In the genomic region with DNA sequence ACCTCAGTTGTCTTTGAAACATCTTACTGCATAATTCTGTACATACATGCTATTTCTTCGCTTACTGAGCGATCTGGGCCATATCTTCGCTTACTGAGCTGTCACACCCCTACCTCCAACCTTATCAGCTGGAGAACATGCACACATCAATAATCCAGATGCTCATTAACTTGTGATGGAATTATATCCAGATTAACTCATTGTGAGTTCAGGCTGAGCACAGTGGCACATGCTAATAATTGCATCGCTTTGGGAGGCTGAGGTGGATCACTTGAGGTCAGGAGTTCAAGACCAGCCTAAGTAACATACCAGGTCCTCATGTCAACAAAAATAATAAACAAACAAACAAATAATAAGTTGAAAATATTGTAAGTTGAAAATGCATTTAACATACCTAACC, we compare ENCODE assay signal across 1 cellular context.
TF ChIP-seq lines count a peak whose summit lies in the region.

No MANE protein-coding gene starts in this region.

TF ChIP-seq in K562, 482 proteins besides CTCF, POLR2A, EP300 and RAD21 (continued from another document and continues in another):
- TF ChIP-seq, protein P1, sequence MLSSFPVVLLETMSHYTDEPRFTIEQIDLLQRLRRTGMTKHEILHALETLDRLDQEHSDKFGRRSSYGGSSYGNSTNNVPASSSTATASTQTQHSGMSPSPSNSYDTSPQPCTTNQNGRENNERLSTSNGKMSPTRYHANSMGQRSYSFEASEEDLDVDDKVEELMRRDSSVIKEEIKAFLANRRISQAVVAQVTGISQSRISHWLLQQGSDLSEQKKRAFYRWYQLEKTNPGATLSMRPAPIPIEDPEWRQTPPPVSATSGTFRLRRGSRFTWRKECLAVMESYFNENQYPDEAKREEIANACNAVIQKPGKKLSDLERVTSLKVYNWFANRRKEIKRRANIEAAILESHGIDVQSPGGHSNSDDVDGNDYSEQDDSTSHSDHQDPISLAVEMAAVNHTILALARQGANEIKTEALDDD (IDR thresholded peaks at IDR 0.05) = no peak
- TF ChIP-seq BRD9 (IDR thresholded peaks at IDR 0.05; ENCODE audit: low read depth, partially characterized antibody) (no peak), YBX1 (IDR thresholded peaks at IDR 0.05) (no peak), SP1 (CRISPR knock-in tag; IDR thresholded peaks at IDR 0.05) (no peak), CBX2 (IDR thresholded peaks at IDR 0.05; ENCODE audit: insufficient read depth, low read length, poor library complexity, severe bottlenecking) (no peak), PTTG1 (tag; IDR thresholded peaks at IDR 0.05; ENCODE audit: low read depth) (no peak), HMGN3 (IDR thresholded peaks at IDR 0.05; ENCODE audit: borderline replicate concordance, extremely low read depth, insufficient read length, low read depth, low read length) (no peak), CBX8 (IDR thresholded peaks at IDR 0.05; ENCODE audit: borderline replicate concordance, extremely low read depth, low read depth, low read length, poor library complexity, severe bottlenecking) (no peak), NFRKB (IDR thresholded peaks at IDR 0.05; ENCODE audit: low read depth) (no peak), ZNF507 (tag; conservative IDR thresholded peaks at IDR 0.05) (no peak), ZNF239 (CRISPR knock-in tag; IDR thresholded peaks at IDR 0.05) (no peak), HNRNPLL (IDR thresholded peaks at IDR 0.05; ENCODE audit: low read depth, low read length, poor library complexity, severe bottlenecking) (no peak), ZNF75A (CRISPR knock-in tag; IDR thresholded peaks at IDR 0.05) (no peak), SIX5 (IDR thresholded peaks at IDR 0.05; ENCODE audit: borderline replicate concordance in 1 of 2, insufficient read depth in 1 of 2, low read depth in 1 of 2, low read length in 2 of 2) (no peak), ZZZ3 (IDR thresholded peaks at IDR 0.05) (no peak), SMARCB1 (IDR thresholded peaks at IDR 0.05; ENCODE audit: insufficient read length, low read depth) (no peak), ZNF263 (CRISPR knock-in tag; IDR thresholded peaks at IDR 0.05; ENCODE audit: borderline replicate concordance) (no peak), ESRRB (CRISPR knock-in tag; IDR thresholded peaks at IDR 0.05; ENCODE audit: borderline replicate concordance) (no peak), ZNF785 (CRISPR knock-in tag; IDR thresholded peaks at IDR 0.05) (no peak), ZBED1 (IDR thresholded peaks at IDR 0.05) (no peak)
- TF ChIP-seq, protein P2, sequence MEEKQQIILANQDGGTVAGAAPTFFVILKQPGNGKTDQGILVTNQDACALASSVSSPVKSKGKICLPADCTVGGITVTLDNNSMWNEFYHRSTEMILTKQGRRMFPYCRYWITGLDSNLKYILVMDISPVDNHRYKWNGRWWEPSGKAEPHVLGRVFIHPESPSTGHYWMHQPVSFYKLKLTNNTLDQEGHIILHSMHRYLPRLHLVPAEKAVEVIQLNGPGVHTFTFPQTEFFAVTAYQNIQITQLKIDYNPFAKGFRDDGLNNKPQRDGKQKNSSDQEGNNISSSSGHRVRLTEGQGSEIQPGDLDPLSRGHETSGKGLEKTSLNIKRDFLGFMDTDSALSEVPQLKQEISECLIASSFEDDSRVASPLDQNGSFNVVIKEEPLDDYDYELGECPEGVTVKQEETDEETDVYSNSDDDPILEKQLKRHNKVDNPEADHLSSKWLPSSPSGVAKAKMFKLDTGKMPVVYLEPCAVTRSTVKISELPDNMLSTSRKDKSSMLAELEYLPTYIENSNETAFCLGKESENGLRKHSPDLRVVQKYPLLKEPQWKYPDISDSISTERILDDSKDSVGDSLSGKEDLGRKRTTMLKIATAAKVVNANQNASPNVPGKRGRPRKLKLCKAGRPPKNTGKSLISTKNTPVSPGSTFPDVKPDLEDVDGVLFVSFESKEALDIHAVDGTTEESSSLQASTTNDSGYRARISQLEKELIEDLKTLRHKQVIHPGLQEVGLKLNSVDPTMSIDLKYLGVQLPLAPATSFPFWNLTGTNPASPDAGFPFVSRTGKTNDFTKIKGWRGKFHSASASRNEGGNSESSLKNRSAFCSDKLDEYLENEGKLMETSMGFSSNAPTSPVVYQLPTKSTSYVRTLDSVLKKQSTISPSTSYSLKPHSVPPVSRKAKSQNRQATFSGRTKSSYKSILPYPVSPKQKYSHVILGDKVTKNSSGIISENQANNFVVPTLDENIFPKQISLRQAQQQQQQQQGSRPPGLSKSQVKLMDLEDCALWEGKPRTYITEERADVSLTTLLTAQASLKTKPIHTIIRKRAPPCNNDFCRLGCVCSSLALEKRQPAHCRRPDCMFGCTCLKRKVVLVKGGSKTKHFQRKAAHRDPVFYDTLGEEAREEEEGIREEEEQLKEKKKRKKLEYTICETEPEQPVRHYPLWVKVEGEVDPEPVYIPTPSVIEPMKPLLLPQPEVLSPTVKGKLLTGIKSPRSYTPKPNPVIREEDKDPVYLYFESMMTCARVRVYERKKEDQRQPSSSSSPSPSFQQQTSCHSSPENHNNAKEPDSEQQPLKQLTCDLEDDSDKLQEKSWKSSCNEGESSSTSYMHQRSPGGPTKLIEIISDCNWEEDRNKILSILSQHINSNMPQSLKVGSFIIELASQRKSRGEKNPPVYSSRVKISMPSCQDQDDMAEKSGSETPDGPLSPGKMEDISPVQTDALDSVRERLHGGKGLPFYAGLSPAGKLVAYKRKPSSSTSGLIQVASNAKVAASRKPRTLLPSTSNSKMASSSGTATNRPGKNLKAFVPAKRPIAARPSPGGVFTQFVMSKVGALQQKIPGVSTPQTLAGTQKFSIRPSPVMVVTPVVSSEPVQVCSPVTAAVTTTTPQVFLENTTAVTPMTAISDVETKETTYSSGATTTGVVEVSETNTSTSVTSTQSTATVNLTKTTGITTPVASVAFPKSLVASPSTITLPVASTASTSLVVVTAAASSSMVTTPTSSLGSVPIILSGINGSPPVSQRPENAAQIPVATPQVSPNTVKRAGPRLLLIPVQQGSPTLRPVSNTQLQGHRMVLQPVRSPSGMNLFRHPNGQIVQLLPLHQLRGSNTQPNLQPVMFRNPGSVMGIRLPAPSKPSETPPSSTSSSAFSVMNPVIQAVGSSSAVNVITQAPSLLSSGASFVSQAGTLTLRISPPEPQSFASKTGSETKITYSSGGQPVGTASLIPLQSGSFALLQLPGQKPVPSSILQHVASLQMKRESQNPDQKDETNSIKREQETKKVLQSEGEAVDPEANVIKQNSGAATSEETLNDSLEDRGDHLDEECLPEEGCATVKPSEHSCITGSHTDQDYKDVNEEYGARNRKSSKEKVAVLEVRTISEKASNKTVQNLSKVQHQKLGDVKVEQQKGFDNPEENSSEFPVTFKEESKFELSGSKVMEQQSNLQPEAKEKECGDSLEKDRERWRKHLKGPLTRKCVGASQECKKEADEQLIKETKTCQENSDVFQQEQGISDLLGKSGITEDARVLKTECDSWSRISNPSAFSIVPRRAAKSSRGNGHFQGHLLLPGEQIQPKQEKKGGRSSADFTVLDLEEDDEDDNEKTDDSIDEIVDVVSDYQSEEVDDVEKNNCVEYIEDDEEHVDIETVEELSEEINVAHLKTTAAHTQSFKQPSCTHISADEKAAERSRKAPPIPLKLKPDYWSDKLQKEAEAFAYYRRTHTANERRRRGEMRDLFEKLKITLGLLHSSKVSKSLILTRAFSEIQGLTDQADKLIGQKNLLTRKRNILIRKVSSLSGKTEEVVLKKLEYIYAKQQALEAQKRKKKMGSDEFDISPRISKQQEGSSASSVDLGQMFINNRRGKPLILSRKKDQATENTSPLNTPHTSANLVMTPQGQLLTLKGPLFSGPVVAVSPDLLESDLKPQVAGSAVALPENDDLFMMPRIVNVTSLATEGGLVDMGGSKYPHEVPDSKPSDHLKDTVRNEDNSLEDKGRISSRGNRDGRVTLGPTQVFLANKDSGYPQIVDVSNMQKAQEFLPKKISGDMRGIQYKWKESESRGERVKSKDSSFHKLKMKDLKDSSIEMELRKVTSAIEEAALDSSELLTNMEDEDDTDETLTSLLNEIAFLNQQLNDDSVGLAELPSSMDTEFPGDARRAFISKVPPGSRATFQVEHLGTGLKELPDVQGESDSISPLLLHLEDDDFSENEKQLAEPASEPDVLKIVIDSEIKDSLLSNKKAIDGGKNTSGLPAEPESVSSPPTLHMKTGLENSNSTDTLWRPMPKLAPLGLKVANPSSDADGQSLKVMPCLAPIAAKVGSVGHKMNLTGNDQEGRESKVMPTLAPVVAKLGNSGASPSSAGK (IDR thresholded peaks at IDR 0.05) = no peak
- TF ChIP-seq, protein P3, sequence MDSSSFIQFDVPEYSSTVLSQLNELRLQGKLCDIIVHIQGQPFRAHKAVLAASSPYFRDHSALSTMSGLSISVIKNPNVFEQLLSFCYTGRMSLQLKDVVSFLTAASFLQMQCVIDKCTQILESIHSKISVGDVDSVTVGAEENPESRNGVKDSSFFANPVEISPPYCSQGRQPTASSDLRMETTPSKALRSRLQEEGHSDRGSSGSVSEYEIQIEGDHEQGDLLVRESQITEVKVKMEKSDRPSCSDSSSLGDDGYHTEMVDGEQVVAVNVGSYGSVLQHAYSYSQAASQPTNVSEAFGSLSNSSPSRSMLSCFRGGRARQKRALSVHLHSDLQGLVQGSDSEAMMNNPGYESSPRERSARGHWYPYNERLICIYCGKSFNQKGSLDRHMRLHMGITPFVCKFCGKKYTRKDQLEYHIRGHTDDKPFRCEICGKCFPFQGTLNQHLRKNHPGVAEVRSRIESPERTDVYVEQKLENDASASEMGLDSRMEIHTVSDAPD (CRISPR knock-in tag; IDR thresholded peaks at IDR 0.05) = no peak
- TF ChIP-seq, protein P4, sequence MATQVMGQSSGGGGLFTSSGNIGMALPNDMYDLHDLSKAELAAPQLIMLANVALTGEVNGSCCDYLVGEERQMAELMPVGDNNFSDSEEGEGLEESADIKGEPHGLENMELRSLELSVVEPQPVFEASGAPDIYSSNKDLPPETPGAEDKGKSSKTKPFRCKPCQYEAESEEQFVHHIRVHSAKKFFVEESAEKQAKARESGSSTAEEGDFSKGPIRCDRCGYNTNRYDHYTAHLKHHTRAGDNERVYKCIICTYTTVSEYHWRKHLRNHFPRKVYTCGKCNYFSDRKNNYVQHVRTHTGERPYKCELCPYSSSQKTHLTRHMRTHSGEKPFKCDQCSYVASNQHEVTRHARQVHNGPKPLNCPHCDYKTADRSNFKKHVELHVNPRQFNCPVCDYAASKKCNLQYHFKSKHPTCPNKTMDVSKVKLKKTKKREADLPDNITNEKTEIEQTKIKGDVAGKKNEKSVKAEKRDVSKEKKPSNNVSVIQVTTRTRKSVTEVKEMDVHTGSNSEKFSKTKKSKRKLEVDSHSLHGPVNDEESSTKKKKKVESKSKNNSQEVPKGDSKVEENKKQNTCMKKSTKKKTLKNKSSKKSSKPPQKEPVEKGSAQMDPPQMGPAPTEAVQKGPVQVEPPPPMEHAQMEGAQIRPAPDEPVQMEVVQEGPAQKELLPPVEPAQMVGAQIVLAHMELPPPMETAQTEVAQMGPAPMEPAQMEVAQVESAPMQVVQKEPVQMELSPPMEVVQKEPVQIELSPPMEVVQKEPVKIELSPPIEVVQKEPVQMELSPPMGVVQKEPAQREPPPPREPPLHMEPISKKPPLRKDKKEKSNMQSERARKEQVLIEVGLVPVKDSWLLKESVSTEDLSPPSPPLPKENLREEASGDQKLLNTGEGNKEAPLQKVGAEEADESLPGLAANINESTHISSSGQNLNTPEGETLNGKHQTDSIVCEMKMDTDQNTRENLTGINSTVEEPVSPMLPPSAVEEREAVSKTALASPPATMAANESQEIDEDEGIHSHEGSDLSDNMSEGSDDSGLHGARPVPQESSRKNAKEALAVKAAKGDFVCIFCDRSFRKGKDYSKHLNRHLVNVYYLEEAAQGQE (CRISPR knock-in tag; IDR thresholded peaks at IDR 0.05; ENCODE audit: low read depth) = no peak
- TF ChIP-seq, protein P5, sequence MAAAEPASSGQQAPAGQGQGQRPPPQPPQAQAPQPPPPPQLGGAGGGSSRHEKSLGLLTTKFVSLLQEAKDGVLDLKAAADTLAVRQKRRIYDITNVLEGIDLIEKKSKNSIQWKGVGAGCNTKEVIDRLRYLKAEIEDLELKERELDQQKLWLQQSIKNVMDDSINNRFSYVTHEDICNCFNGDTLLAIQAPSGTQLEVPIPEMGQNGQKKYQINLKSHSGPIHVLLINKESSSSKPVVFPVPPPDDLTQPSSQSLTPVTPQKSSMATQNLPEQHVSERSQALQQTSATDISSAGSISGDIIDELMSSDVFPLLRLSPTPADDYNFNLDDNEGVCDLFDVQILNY (CRISPR knock-in tag; IDR thresholded peaks at IDR 0.05) = no peak
- TF ChIP-seq, protein P6, sequence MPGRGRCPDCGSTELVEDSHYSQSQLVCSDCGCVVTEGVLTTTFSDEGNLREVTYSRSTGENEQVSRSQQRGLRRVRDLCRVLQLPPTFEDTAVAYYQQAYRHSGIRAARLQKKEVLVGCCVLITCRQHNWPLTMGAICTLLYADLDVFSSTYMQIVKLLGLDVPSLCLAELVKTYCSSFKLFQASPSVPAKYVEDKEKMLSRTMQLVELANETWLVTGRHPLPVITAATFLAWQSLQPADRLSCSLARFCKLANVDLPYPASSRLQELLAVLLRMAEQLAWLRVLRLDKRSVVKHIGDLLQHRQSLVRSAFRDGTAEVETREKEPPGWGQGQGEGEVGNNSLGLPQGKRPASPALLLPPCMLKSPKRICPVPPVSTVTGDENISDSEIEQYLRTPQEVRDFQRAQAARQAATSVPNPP (IDR thresholded peaks at IDR 0.05; ENCODE audit: borderline replicate concordance, insufficient read depth, insufficient read length) = no peak
- TF ChIP-seq, protein P7, sequence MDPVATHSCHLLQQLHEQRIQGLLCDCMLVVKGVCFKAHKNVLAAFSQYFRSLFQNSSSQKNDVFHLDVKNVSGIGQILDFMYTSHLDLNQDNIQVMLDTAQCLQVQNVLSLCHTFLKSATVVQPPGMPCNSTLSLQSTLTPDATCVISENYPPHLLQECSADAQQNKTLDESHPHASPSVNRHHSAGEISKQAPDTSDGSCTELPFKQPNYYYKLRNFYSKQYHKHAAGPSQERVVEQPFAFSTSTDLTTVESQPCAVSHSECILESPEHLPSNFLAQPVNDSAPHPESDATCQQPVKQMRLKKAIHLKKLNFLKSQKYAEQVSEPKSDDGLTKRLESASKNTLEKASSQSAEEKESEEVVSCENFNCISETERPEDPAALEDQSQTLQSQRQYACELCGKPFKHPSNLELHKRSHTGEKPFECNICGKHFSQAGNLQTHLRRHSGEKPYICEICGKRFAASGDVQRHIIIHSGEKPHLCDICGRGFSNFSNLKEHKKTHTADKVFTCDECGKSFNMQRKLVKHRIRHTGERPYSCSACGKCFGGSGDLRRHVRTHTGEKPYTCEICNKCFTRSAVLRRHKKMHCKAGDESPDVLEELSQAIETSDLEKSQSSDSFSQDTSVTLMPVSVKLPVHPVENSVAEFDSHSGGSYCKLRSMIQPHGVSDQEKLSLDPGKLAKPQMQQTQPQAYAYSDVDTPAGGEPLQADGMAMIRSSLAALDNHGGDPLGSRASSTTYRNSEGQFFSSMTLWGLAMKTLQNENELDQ (CRISPR knock-in tag; IDR thresholded peaks at IDR 0.05; ENCODE audit: borderline replicate concordance) = no peak
- TF ChIP-seq, protein P8, sequence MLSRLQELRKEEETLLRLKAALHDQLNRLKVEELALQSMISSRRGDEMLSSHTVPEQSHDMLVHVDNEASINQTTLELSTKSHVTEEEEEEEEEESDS (CRISPR knock-in tag; IDR thresholded peaks at IDR 0.05) = no peak
